Comparison of ENCODE assay signal across 7 cellular contexts in genomic region chr1:162644986-162645314, GRCh38.
"Had no signal": no experiment of that assay in that cellular context is flagged by ENCODE, and none has a peak within 500 bp of the region (broad histone marks: within the 10 kb centered on the region; RNA-seq: fewer than 3 reads in every experiment).

No MANE protein-coding gene starts in this region.

- H3K36me3 Mint-ChIP-seq: IgD-negative memory B cell had no signal

- ATAC-seq: GM23338 had no signal

- H3K27ac ChIP-seq: HL-60 had no signal

- FAIRE-seq: H1, H54 had no signal

- DNase-seq: H9, KG1 had no signal

- H3K4me2 ChIP-seq: GM23338 had no signal

- H3K4me3 Mint-ChIP-seq: GM23338, H9, IgD-negative memory B cell had no signal

- H2AFZ ChIP-seq: GM23338 had no signal

- H3K4me3 ChIP-seq: GM23338 had no signal

- H3K9me3 Mint-ChIP-seq: GM23338, H9 had no signal

- H3K27ac Mint-ChIP-seq: GM23338, H9, IgD-negative memory B cell had no signal
